In genomic region chr2:101949304-101949703, GRCh38 we compare ENCODE assay signal across 27 cellular contexts. TPM values are rescaled to one million over a fixed set of nuclear protein-coding genes. Genes with fewer than 3 reads are reported as not detected.
DNase-seq lines count a peak whose midpoint lies in the region; ATAC-seq, FAIRE-seq and TF ChIP-seq lines count a peak whose summit lies in the region.
"Had no signal": no experiment of that assay in that cellular context is flagged by ENCODE, and none has a peak within 500 bp of the region (broad histone marks: within the 10 kb centered on the region; RNA-seq: fewer than 3 reads in every experiment).

No MANE protein-coding gene starts in this region.

- no peaks in the 10 kb centered on the region for H3K4me1 ChIP-seq in GM23248 (ENCODE audit: insufficient read depth)
- H3K4me1 ChIP-seq: upper lobe of right lung had no signal

- no peaks in the 10 kb centered on the region for H3K9me3 ChIP-seq in GM23248 (ENCODE audit: low read depth)
- H3K9me3 ChIP-seq: esophagus squamous epithelium, upper lobe of right lung had no signal

- H3K36me3 Mint-ChIP-seq in activated T-cell treated with anti-CD3 and anti-CD28 coated beads, Interleukin-2, amount 50 U/mL, for 72 hours (ENCODE audit: insufficient read depth in 2 of 2), result peaks cover 10 to 11% of the 10 kb centered on the region in 2 donors
- no peaks in the 10 kb centered on the region for H3K36me3 Mint-ChIP-seq in activated T-cell treated with anti-CD3 and anti-CD28 coated beads, Interleukin-2, amount 50 U/mL, for 24 hours (ENCODE audit: low read depth)
- H3K36me3 Mint-ChIP-seq: natural killer cell had no signal

- no peak overlapping the region for H3K9ac ChIP-seq in GM23248
- H3K9ac ChIP-seq: BLaER1 treated with 17β-estradiol and CSF1 and Interleukin-3, amounts not matched to agents 10 nM and 100 nM had no signal

- peak; percentile 94 to 97 for ATAC-seq in activated T-cell treated with anti-CD3 and anti-CD28 coated beads, Interleukin-2, amount 50 U/mL, for 72 hours (replicated peaks in 1 of 2)
- ATAC-seq in GM21528 (IDR thresholded peaks at IDR 0.05; ENCODE audit: low FRiP score, unreplicated experiment), result no peak
- ATAC-seq in GM21619 (IDR thresholded peaks at IDR 0.05; ENCODE audit: unreplicated experiment), result no peak
- ATAC-seq: Right ventricle myocardium inferior, upper lobe of right lung had no signal

- in situ Hi-C loops in GM23248 (cut with MboI), result no loop called here

- H3K9me2 ChIP-seq in GM23248 (ENCODE audit: insufficient read depth), result no peaks in the 10 kb centered on the region

- H3K27me3 Mint-ChIP-seq in activated T-cell treated with anti-CD3 and anti-CD28 coated beads, Interleukin-2, amount 50 U/mL, for 72 hours (ENCODE audit: low read depth), result peaks cover 6% of the 10 kb centered on the region
- H3K27me3 Mint-ChIP-seq in activated T-cell treated with anti-CD3 and anti-CD28 coated beads, Interleukin-2, amount 50 U/mL, for 24 hours, result peaks cover 4% of the 10 kb centered on the region
- H3K27me3 Mint-ChIP-seq: activated B cell treated with CpG ODN at 0.5 μM for 24 hours had no signal

- H3K4me2 ChIP-seq in GM23248 (ENCODE audit: unreplicated experiment), result no peak overlapping the region

- H3K9me3 Mint-ChIP-seq in activated T-cell treated with anti-CD3 and anti-CD28 coated beads, Interleukin-2, amount 50 U/mL, for 72 hours, result peaks cover 2 to 5% of the 10 kb centered on the region in 2 donors
- H3K9me3 Mint-ChIP-seq in activated T-cell treated with anti-CD3 and anti-CD28 coated beads, Interleukin-2, amount 50 U/mL, for 24 hours, result peaks cover 3% of the 10 kb centered on the region
- H3K9me3 Mint-ChIP-seq: activated B cell treated with CpG ODN at 0.5 μM for 24 hours had no signal

- H3K4me3 Mint-ChIP-seq in activated T-cell treated with anti-CD3 and anti-CD28 coated beads, Interleukin-2, amount 50 U/mL, for 72 hours, result no peak overlapping the region
- no peak overlapping the region for H3K4me3 Mint-ChIP-seq in activated T-cell treated with anti-CD3 and anti-CD28 coated beads, Interleukin-2, amount 50 U/mL, for 24 hours
- H3K4me3 Mint-ChIP-seq: activated B cell treated with CpG ODN at 0.5 μM for 24 hours; activated T-helper 1 cell treated with anti-CD3 and anti-CD28 coated beads, Interleukin-12 subunit alpha, Interleukin-12 subunit beta, Interleukin-2, Interleukin-4 antibody, amounts not matched to agents 30 ng/mL and 10 ng/mL and 1 ng/mL, durations not matched to agents 14 hours and 24 hours and 36 hours; natural killer cell had no signal

- no peaks in the 10 kb centered on the region for H4K20me1 ChIP-seq in GM23248 (ENCODE audit: insufficient read depth)
- H4K20me1 ChIP-seq: BLaER1 treated with 17β-estradiol and CSF1 and Interleukin-3, amounts not matched to agents 10 nM and 100 nM had no signal

- H3K79me2 ChIP-seq in GM23248 (ENCODE audit: insufficient read depth), result no peaks in the 10 kb centered on the region

- peak; percentile 11 to 35 for DNase-seq in activated T-cell treated with anti-CD3 and anti-CD28 coated beads, Interleukin-2, amount 50 U/mL, for 72 hours
- DNase-seq in activated T-cell treated with anti-CD3 and anti-CD28 coated beads, Interleukin-2, amount 50 U/mL, for 24 hours, result no peak
- DNase-seq in GM23248 (peak; percentile 45), bronchial epithelial cell (ENCODE audit: low read depth) (peak; percentile 40), renal cortical epithelial cell (ENCODE audit: low read depth) (peak; percentile 12), NCI-H1092 (lab: John Stamatoyannopoulos, UW) (no peak)
- DNase-seq: activated B cell treated with CpG ODN at 0.5 μM for 24 hours; Calu3; effector CD4-positive, alpha-beta T cell; esophagus squamous epithelium; kidney glomerular epithelial cell; MM.1S; natural killer cell; NCI-H187 treated with DMSO at 0.1 percent for 48 hours; substantia nigra; T1000; upper lobe of right lung had no signal

- H3K4me1 Mint-ChIP-seq in activated T-cell treated with anti-CD3 and anti-CD28 coated beads, Interleukin-2, amount 50 U/mL, for 72 hours (ENCODE audit: low read depth), result peaks cover 25% of the 10 kb centered on the region
- H3K4me1 Mint-ChIP-seq in activated T-cell treated with anti-CD3 and anti-CD28 coated beads, Interleukin-2, amount 50 U/mL, for 24 hours (ENCODE audit: low read depth), result peaks cover 19% of the 10 kb centered on the region
- H3K4me1 Mint-ChIP-seq: activated B cell treated with CpG ODN at 0.5 μM for 24 hours had no signal

- H3K36me3 ChIP-seq in GM23248 (ENCODE audit: low read depth), result no peaks in the 10 kb centered on the region
- no peaks in the 10 kb centered on the region for H3K36me3 ChIP-seq in bronchial epithelial cell (ENCODE audit: control insufficient read depth, insufficient read depth, low read length)
- H3K36me3 ChIP-seq: BLaER1 treated with 17β-estradiol and CSF1 and Interleukin-3, amounts not matched to agents 10 nM and 100 nM; esophagus squamous epithelium; upper lobe of right lung had no signal

- H3F3A ChIP-seq in GM23248 (ENCODE audit: insufficient read depth), result no peaks in the 10 kb centered on the region

- H3K4me3 ChIP-seq in GM23248 (no peak overlapping the region), bronchial epithelial cell (ENCODE audit: low read depth, low read length) (no peak overlapping the region)
- H3K4me3 ChIP-seq: BLaER1 treated with 17β-estradiol and CSF1 and Interleukin-3, amounts not matched to agents 10 nM and 100 nM; esophagus squamous epithelium; upper lobe of right lung had no signal

- no peak for TF ChIP-seq CTCF in bronchial epithelial cell (IDR thresholded peaks at IDR 0.05; ENCODE audit: insufficient read depth, low read length, severe bottlenecking)

- H3K27ac Mint-ChIP-seq in activated T-cell treated with anti-CD3 and anti-CD28 coated beads, Interleukin-2, amount 50 U/mL, for 72 hours, result no peak overlapping the region
- H3K27ac Mint-ChIP-seq in activated T-cell treated with anti-CD3 and anti-CD28 coated beads, Interleukin-2, amount 50 U/mL, for 24 hours, result no peak overlapping the region
- H3K27ac Mint-ChIP-seq: activated B cell treated with CpG ODN at 0.5 μM for 24 hours; activated T-helper 1 cell treated with anti-CD3 and anti-CD28 coated beads, Interleukin-12 subunit alpha, Interleukin-12 subunit beta, Interleukin-2, Interleukin-4 antibody, amounts not matched to agents 30 ng/mL and 10 ng/mL and 1 ng/mL, durations not matched to agents 14 hours and 24 hours and 36 hours; natural killer cell had no signal

- H3K27ac ChIP-seq in GM23248, result no peak overlapping the region
- H3K27ac ChIP-seq: BLaER1 treated with 17β-estradiol and CSF1 and Interleukin-3, amounts not matched to agents 10 nM and 100 nM; esophagus squamous epithelium; upper lobe of right lung had no signal

- no peak overlapping the region for H2AFZ ChIP-seq in GM23248

- WGBS in GM23248 (ENCODE audit: low coverage in 1 of 2, low lambda C conversion rate in 2 of 2, missing lambda C conversion rate in 2 of 2), 2 experiments, result 54 to 56% methylated on average over 1 of the region's 1 CpG

- no peaks in the 10 kb centered on the region for H3K27me3 ChIP-seq in GM23248 (replicated peaks; ENCODE audit: insufficient read depth)
- no peaks in the 10 kb centered on the region for H3K27me3 ChIP-seq in bronchial epithelial cell (ENCODE audit: control insufficient read depth, insufficient read depth, low read length)
- H3K27me3 ChIP-seq: BLaER1 treated with 17β-estradiol and CSF1 and Interleukin-3, amounts not matched to agents 10 nM and 100 nM; esophagus squamous epithelium; upper lobe of right lung had no signal

- FAIRE-seq in bronchial epithelial cell (lab: Jason Lieb, UNC), result peak; percentile 18
- FAIRE-seq: H1 had no signal

RNA-seq across cellular contexts. Expression of gene IL1R2, which starts 42.5 kb away (rescaled TPM):
- total RNA-seq in activated T-cell treated with anti-CD3 and anti-CD28 coated beads, Interleukin-2, amount 50 U/mL, for 72 hours, result 10 to 100 TPM in 1 of 2 donors, 1 to 10 TPM in 1; 8.2 to 11.0 TPM
- total RNA-seq in GM23248 (2014; rRNA removed; shearing (Covaris generic)), result 0.22 TPM in 1 of 2 replicates, not detected in the other
- polyA plus RNA-seq in GM23248 (2016; fragmentation: Nextera tagmentation; extraction: Ambion mirVana), result 0.85 and 1.2 TPM in 2 replicates
- total RNA-seq in bronchial epithelial cell (not detected in 2 replicates), renal cortical epithelial cell (0.89 and 23.4 TPM in 2 replicates)
- total RNA-seq: activated B cell treated with CpG ODN at 0.5 μM for 24 hours, Calu3, chondrocyte, Daoy, glomerular endothelial cell, H1, osteocyte had no signal

Comparison
In these comparisons a context has a peak if more than half of its experiments do, and no peak if none do; other contexts are left out.
1. DNase-seq: peak in activated T-cell treated with anti-CD3 and anti-CD28 coated beads, Interleukin-2, amount 50 U/mL, for 72 hours (2 of 2), GM23248 (single experiment), bronchial epithelial cell (single experiment) and renal cortical epithelial cell (single experiment); none in activated T-cell treated with anti-CD3 and anti-CD28 coated beads, Interleukin-2, amount 50 U/mL, for 24 hours (single experiment) and NCI-H1092 (single experiment).
2. ATAC-seq: peak in activated T-cell treated with anti-CD3 and anti-CD28 coated beads, Interleukin-2, amount 50 U/mL, for 72 hours (2 of 2); none in GM21528 (single experiment) and GM21619 (single experiment).